1 cellular context compared by ENCODE assay signal in genomic region chr11:10658621-10659338, GRCh38.
TF ChIP-seq lines count a peak whose summit lies in the region.

No MANE protein-coding gene starts in this region.

TF ChIP-seq in H1, 55 proteins besides CTCF, POLR2A, EP300 and RAD21:
- TF ChIP-seq SUZ12 (IDR thresholded peaks at IDR 0.05; ENCODE audit: low read length): no peak
- no peak for TF ChIP-seq BRCA1 (IDR thresholded peaks at IDR 0.05; ENCODE audit: low read depth, low read length)
- TF ChIP-seq SIX5 (IDR thresholded peaks at IDR 0.05; ENCODE audit: low read depth, low read length): no peak
- TF ChIP-seq CHD2 (IDR thresholded peaks at IDR 0.05; ENCODE audit: low read length): no peak
- TF ChIP-seq KDM4A (IDR thresholded peaks at IDR 0.05; ENCODE audit: low read depth, low read length, severe bottlenecking): no peak
